In genomic region chr14:100192672-100193416, GRCh38 we compare ENCODE assay signal across 8 cellular contexts. TPM values are rescaled to one million over a fixed set of nuclear protein-coding genes. Genes with fewer than 3 reads are reported as not detected.
DNase-seq lines count a peak whose midpoint lies in the region; ATAC-seq and TF ChIP-seq lines count a peak whose summit lies in the region.

No MANE protein-coding gene starts in this region.

- no peaks in the 10 kb centered on the region for H3F3A ChIP-seq in PC-3 (ENCODE audit: low read length, unreplicated experiment)

- no peaks in the 10 kb centered on the region for H3K9me2 ChIP-seq in PC-3 (replicated peaks; ENCODE audit: low read length)

- H3K36me3 Mint-ChIP-seq in activated T-cell treated with anti-CD3 and anti-CD28 coated beads, Interleukin-2, amount 50 U/mL, for 4 hours (ENCODE audit: insufficient read depth): no peaks in the 10 kb centered on the region

- POLR2A ChIA-PET in PC-3 (lab: Charles Lee; ENCODE audit: unreplicated experiment): no interaction called here

- no TSS peak for BruUV-seq in PC-3 (replicated peaks; lab: Mats Ljungman, UMichigan)

- peak overlapping the region; percentile 66 for H3K4me3 Mint-ChIP-seq in activated T-cell treated with anti-CD3 and anti-CD28 coated beads, Interleukin-2, amount 50 U/mL, for 4 hours

- 1% methylated on average over 55 to 62 of the region's 62 CpGs for WGBS in esophagus, 2 donors

- H3K79me2 ChIP-seq in PC-3 (ENCODE audit: low read length): no peaks in the 10 kb centered on the region

- H3K9me3 ChIP-seq in PC-3 (ENCODE audit: low read length) (no peaks in the 10 kb centered on the region), esophagus (ENCODE audit: control insufficient read depth in 2 of 2, insufficient read depth in 1 of 2, low read depth in 1 of 2, low read length in 1 of 2) (no peaks in the 10 kb centered on the region), muscle layer of duodenum (ENCODE audit: control insufficient read depth in 1 of 2, low read length in 2 of 2) (no peaks in the 10 kb centered on the region)

- CTCF ChIA-PET in PC-3 (lab: Charles Lee): interaction anchor here (0.5 to 1.1 kb wide), 9 partner anchors 9 to 563 kb away, joined by 3 to 9 read pairs (median 4); partner anchors contain the start of gene DEGS2

- no peaks in the 10 kb centered on the region for H3K36me3 ChIP-seq in PC-3 (ENCODE audit: low read depth, low read length)
- no peaks in the 10 kb centered on the region for H3K36me3 ChIP-seq in esophagus (ENCODE audit: control insufficient read depth in 2 of 2, insufficient read depth in 2 of 2, low read length in 1 of 2)
- H3K36me3 ChIP-seq in muscle layer of duodenum (ENCODE audit: control insufficient read depth in 1 of 2, insufficient read depth in 2 of 2, low read length in 2 of 2): no peaks in the 10 kb centered on the region

- peak overlapping the region; percentile 88 for H3K9ac ChIP-seq in PC-3 (ENCODE audit: low read length)

- peak; percentile 76 for TF ChIP-seq CTCF in PC-3 (conservative IDR thresholded peaks at IDR 0.05; ENCODE audit: low read depth, low read length)

- ATAC-seq in GM21619 (IDR thresholded peaks at IDR 0.05; ENCODE audit: unreplicated experiment) (peak; percentile 99), PC-3 (peak; percentile 99)
- peak; percentile 99 to 100 for ATAC-seq in activated T-cell treated with anti-CD3 and anti-CD28 coated beads, Interleukin-2, amount 50 U/mL, for 4 hours

- peak overlapping the region; percentile 74 for H3K4me3 ChIP-seq in Jurkat, Clone E6-1 (ENCODE audit: low read length)
- peak overlapping the region; percentile 66 for H3K4me3 ChIP-seq in PC-3 (ENCODE audit: low read length)
- peak overlapping the region; percentile 31 to 54 for H3K4me3 ChIP-seq in esophagus (ENCODE audit: low read depth in 1 of 2, low read length in 2 of 2)
- H3K4me3 ChIP-seq in muscle layer of duodenum (ENCODE audit: low read depth in 1 of 2, low read length in 2 of 2): peak overlapping the region; percentile 59 to 67

- intact Hi-C loops in PC-3 (cut with micrococcal nuclease): loop anchor here (2.0 to 5.0 kb wide), 5 partner anchors 84 to 210 kb away; partner anchors contain the start of gene WDR25

- no peaks in the 10 kb centered on the region for H3K27me3 ChIP-seq in PC-3 (ENCODE audit: low read length)
- no peaks in the 10 kb centered on the region for H3K27me3 ChIP-seq in esophagus (ENCODE audit: control insufficient read depth in 1 of 2, insufficient read depth in 2 of 2, low read length in 2 of 2)
- no peaks in the 10 kb centered on the region for H3K27me3 ChIP-seq in muscle layer of duodenum (ENCODE audit: low read depth, low read length)

- H3K4me2 ChIP-seq in PC-3 (ENCODE audit: low read length): peak overlapping the region; percentile 93

- H3K27ac ChIP-seq in PC-3 (ENCODE audit: low read length) (peak overlapping the region; percentile 38), esophagus (ENCODE audit: low read depth in 2 of 2, low read length in 1 of 2) (peak overlapping the region; percentile 86 to 92), muscle layer of duodenum (ENCODE audit: low read length) (peak overlapping the region; percentile 85)

- no peaks in the 10 kb centered on the region for H3K27me3 Mint-ChIP-seq in activated T-cell treated with anti-CD3 and anti-CD28 coated beads, Interleukin-2, amount 50 U/mL, for 4 hours (ENCODE audit: low read depth)

- peaks cover 10% of the 10 kb centered on the region for H3K4me1 Mint-ChIP-seq in activated T-cell treated with anti-CD3 and anti-CD28 coated beads, Interleukin-2, amount 50 U/mL, for 4 hours (ENCODE audit: low read depth)

- H3K4me1 ChIP-seq in PC-3 (ENCODE audit: insufficient read depth, low read length): peaks cover 12% of the 10 kb centered on the region
- peaks cover 5 to 11% of the 10 kb centered on the region in 2 donors for H3K4me1 ChIP-seq in esophagus (ENCODE audit: control insufficient read depth in 2 of 2, insufficient read depth in 2 of 2, low read length in 1 of 2)
- peaks cover 4 to 6% of the 10 kb centered on the region in 2 donors for H3K4me1 ChIP-seq in muscle layer of duodenum (ENCODE audit: control insufficient read depth in 1 of 2, insufficient read depth in 2 of 2, low read length in 2 of 2)

- peak; percentile 92 for DNase-seq in DMS53 treated with DMSO at 0.1 percent for 48 hours (lab: John Stamatoyannopoulos, UW; ENCODE audit: unreplicated experiment)
- peak; percentile 97 for DNase-seq in Jurkat, Clone E6-1 (ENCODE audit: low read depth, low spot score)
- peak; percentile 99 for DNase-seq in PC-3
- DNase-seq in activated T-cell treated with anti-CD3 and anti-CD28 coated beads, Interleukin-2, amount 50 U/mL, for 4 hours: peak; percentile 99
- peak; percentile 99 for DNase-seq in stimulated activated CD8-positive, alpha-beta memory T cell treated with anti-CD3 and anti-CD28 coated beads, Interleukin-7, amount 100 ng/mL, for 4 hours (ENCODE audit: low read depth in 2 of 2)

- H4K20me1 ChIP-seq in PC-3 (ENCODE audit: low read length): no peaks in the 10 kb centered on the region

- H3K9me3 Mint-ChIP-seq in activated T-cell treated with anti-CD3 and anti-CD28 coated beads, Interleukin-2, amount 50 U/mL, for 4 hours: no peaks in the 10 kb centered on the region

- H2AFZ ChIP-seq in PC-3 (ENCODE audit: low read length): peak overlapping the region; percentile 97

RNA-seq across cellular contexts. Expression of gene DEGS2, which starts 33.4 kb away (rescaled TPM):
- 5.5 TPM for polyA plus RNA-seq in Jurkat, Clone E6-1 (2012; ENCODE audit: insufficient read depth, insufficient read length)
- total RNA-seq in PC-3 (2014; rRNA removed): 1.6 and 5.4 TPM in 2 replicates
- total RNA-seq in activated T-cell treated with anti-CD3 and anti-CD28 coated beads, Interleukin-2, amount 50 U/mL, for 4 hours: under 1 TPM; 0.19 to 0.40 (median 0.40) TPM
- 10 to 100 TPM; 24.7 to 41.8 TPM for polyA plus RNA-seq in esophagus

RNA-seq across cellular contexts. Expression of gene YY1, which starts 46.1 kb away (rescaled TPM):
- 135 TPM for polyA plus RNA-seq in Jurkat, Clone E6-1 (2012; ENCODE audit: insufficient read depth, insufficient read length)
- total RNA-seq in PC-3 (2014; rRNA removed): 64.1 and 88.4 TPM in 2 replicates
- total RNA-seq in activated T-cell treated with anti-CD3 and anti-CD28 coated beads, Interleukin-2, amount 50 U/mL, for 4 hours: 10 to 100 TPM; 81.3 to 90.1 (median 88.3) TPM
- polyA plus RNA-seq in esophagus: 10 to 100 TPM; 24.7 to 36.9 TPM

Comparison
In these comparisons a context has a peak if more than half of its experiments do, and no peak if none do; other contexts are left out.
1. Peak in every context shown above with its lines: DNase-seq, ATAC-seq, H3K4me3 ChIP-seq and H3K27ac ChIP-seq.
2. H3K27ac ChIP-seq: peak in every context shown above with its lines; median percentile 89 in esophagus; 85 in muscle layer of duodenum; 38 in PC-3.